8 cellular contexts compared by ENCODE assay signal in the genomic region with DNA sequence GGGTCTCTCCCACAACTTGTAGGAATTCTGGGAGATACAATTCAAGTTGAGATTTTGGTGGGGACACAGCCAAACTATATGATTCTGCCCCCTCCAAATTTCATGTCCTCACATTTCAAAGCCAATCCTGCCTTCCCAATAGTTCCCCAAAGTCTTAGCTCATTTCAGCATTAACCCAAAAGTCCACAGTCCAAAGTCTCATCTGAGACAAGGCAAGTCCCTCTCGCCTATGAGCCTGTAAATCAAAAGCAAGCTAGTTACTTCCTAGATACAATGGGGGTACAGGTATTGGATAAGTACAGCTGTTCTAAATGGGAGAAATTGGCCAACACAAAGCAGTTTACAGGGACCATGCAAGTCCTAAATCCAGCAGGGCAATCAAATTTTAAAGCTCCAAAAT. TPM values are rescaled to one million over a fixed set of nuclear protein-coding genes. Genes with fewer than 3 reads are reported as not detected.
DNase-seq lines count a peak whose midpoint lies in the region; ATAC-seq, FAIRE-seq and TF ChIP-seq lines count a peak whose summit lies in the region.
"Not testable (repeated sequence)": the region's sequence is repeated elsewhere in the genome, so short reads cannot be mapped to it uniquely, and the experiment has no call there.

No MANE protein-coding gene starts in this region.

- H3K36me3 Mint-ChIP-seq in CD8-positive, alpha-beta memory T cell; memory B cell; type B pancreatic cell: not testable (repeated sequence)
- peaks cover 25% of the 10 kb centered on the region for H3K36me3 Mint-ChIP-seq in activated CD8-positive, alpha-beta T cell treated with anti-CD3 and anti-CD28 coated beads, Interleukin-2, amount 10 ng/mL, durations not matched to agents 7 days and 5 days (ENCODE audit: low read depth)
- H3K36me3 Mint-ChIP-seq in activated naive CD8-positive, alpha-beta T cell treated with anti-CD3 and anti-CD28 coated beads, Interleukin-2, amount 10 ng/mL, durations not matched to agents 7 days and 5 days: peaks cover 17% of the 10 kb centered on the region
- peaks cover 14% of the 10 kb centered on the region for H3K36me3 Mint-ChIP-seq in endothelial cell (ENCODE audit: low read depth, unreplicated experiment)

- FAIRE-seq in small intestine (lab: Jason Lieb, UNC): not testable (repeated sequence)

- POLR2A ChIA-PET in CD8-positive, alpha-beta memory T cell (lab: Charles Lee): interaction anchor here (0.6 kb wide), 1 partner anchor 615 kb away, joined by 4 read pairs; no protein-coding TSS in a partner anchor
- POLR2A ChIA-PET in activated CD8-positive, alpha-beta T cell treated with anti-CD3 and anti-CD28 coated beads, Interleukin-2, amount 10 ng/mL, durations not matched to agents 7 days and 5 days (lab: Charles Lee): interaction anchor here (1.2 kb wide), 1 partner anchor 9 kb away, joined by 3 read pairs; a partner anchor contains a TSS
- POLR2A ChIA-PET in activated naive CD8-positive, alpha-beta T cell treated with anti-CD3 and anti-CD28 coated beads, Interleukin-2, amount 10 ng/mL, durations not matched to agents 7 days and 5 days (lab: Charles Lee): not testable (repeated sequence)

- peaks cover 34% of the 10 kb centered on the region for H3K4me1 ChIP-seq in CD8-positive, alpha-beta memory T cell (ENCODE audit: insufficient read depth, low read length)
- H3K4me1 ChIP-seq in liver (ENCODE audit: control insufficient read depth in 4 of 4, insufficient read depth in 4 of 4, low read length in 3 of 4): peaks cover 7 to 37% (median 31%) of the 10 kb centered on the region in 4 donors
- not testable (repeated sequence) for H3K4me1 ChIP-seq in small intestine (ENCODE audit: control insufficient read depth in 2 of 2, insufficient read depth in 1 of 2, low read depth in 1 of 2, low read length in 1 of 2)

- not testable (repeated sequence) for H3K9me3 Mint-ChIP-seq in CD8-positive, alpha-beta memory T cell; activated CD8-positive, alpha-beta T cell treated with anti-CD3 and anti-CD28 coated beads, Interleukin-2, amount 10 ng/mL, durations not matched to agents 7 days and 5 days (ENCODE audit: insufficient read depth); activated naive CD8-positive, alpha-beta T cell treated with anti-CD3 and anti-CD28 coated beads, Interleukin-2, amount 10 ng/mL, durations not matched to agents 7 days and 5 days; endothelial cell (ENCODE audit: unreplicated experiment); memory B cell; type B pancreatic cell

- CTCF ChIA-PET in CD8-positive, alpha-beta memory T cell (lab: Charles Lee): interaction anchor here (1.2 to 1.5 kb wide), 2 partner anchors 8 to 37 kb away, joined by 3 to 5 read pairs; no protein-coding TSS in a partner anchor
- CTCF ChIA-PET in activated CD8-positive, alpha-beta T cell treated with anti-CD3 and anti-CD28 coated beads, Interleukin-2, amount 10 ng/mL, durations not matched to agents 7 days and 5 days (lab: Charles Lee): interaction anchor here (0.8 to 1.7 kb wide), 5 partner anchors 9 to 458 kb away, joined by 3 to 5 read pairs (median 4); a partner anchor contains a TSS

- peaks cover 64 to 80% (median 77%) of the 10 kb centered on the region in 3 donors for H3K4me1 Mint-ChIP-seq in CD8-positive, alpha-beta memory T cell
- peaks cover 78% of the 10 kb centered on the region for H3K4me1 Mint-ChIP-seq in activated CD8-positive, alpha-beta T cell treated with anti-CD3 and anti-CD28 coated beads, Interleukin-2, amount 10 ng/mL, durations not matched to agents 7 days and 5 days (ENCODE audit: low read depth)
- peaks cover 27% of the 10 kb centered on the region for H3K4me1 Mint-ChIP-seq in activated naive CD8-positive, alpha-beta T cell treated with anti-CD3 and anti-CD28 coated beads, Interleukin-2, amount 10 ng/mL, durations not matched to agents 7 days and 5 days
- H3K4me1 Mint-ChIP-seq in endothelial cell (ENCODE audit: unreplicated experiment) (peaks cover 25% of the 10 kb centered on the region), memory B cell (peaks cover 20% of the 10 kb centered on the region), type B pancreatic cell (ENCODE audit: unreplicated experiment) (peaks cover 20% of the 10 kb centered on the region)

- ATAC-seq in activated CD8-positive, alpha-beta T cell treated with anti-CD3 and anti-CD28 coated beads, Interleukin-2, amount 10 ng/mL, durations not matched to agents 7 days and 5 days; activated naive CD8-positive, alpha-beta T cell treated with anti-CD3 and anti-CD28 coated beads, Interleukin-2, amount 10 ng/mL, durations not matched to agents 7 days and 5 days (ENCODE audit: low read depth); memory B cell (ENCODE audit: low read depth): not testable (repeated sequence)

- not testable (repeated sequence) for H3K27me3 ChIP-seq in CD8-positive, alpha-beta memory T cell (ENCODE audit: insufficient read depth, low read length, poor library complexity, severe bottlenecking); liver (ENCODE audit: control insufficient read depth in 4 of 4, insufficient read depth in 4 of 4, low read length in 3 of 4); small intestine (ENCODE audit: control insufficient read depth in 2 of 2, insufficient read depth in 2 of 2, low read length in 2 of 2)

- TF ChIP-seq CTCF in endothelial cell (IDR thresholded peaks at IDR 0.05; ENCODE audit: unreplicated experiment); liver (IDR thresholded peaks at IDR 0.05; ENCODE audit: low read depth, low read length, missing input control); type B pancreatic cell (conservative IDR thresholded peaks at IDR 0.05): not testable (repeated sequence)

- peak overlapping the region in 2 of 7 donors; percentile 2 to 16 for H3K4me3 Mint-ChIP-seq in CD8-positive, alpha-beta memory T cell
- H3K4me3 Mint-ChIP-seq in activated CD8-positive, alpha-beta T cell treated with anti-CD3 and anti-CD28 coated beads, Interleukin-2, amount 10 ng/mL, durations not matched to agents 7 days and 5 days; activated naive CD8-positive, alpha-beta T cell treated with anti-CD3 and anti-CD28 coated beads, Interleukin-2, amount 10 ng/mL, durations not matched to agents 7 days and 5 days; memory B cell; type B pancreatic cell: not testable (repeated sequence)
- peak overlapping the region; percentile 25 for H3K4me3 Mint-ChIP-seq in endothelial cell (ENCODE audit: unreplicated experiment)

- WGBS in liver: 35% methylated on average over 1 of the region's 1 CpG
- 24 to 68% (median 62%) methylated on average over 1 of the region's 1 CpG for WGBS in small intestine, 3 donors

- TF ChIP-seq RAD21 in liver (IDR thresholded peaks at IDR 0.05): not testable (repeated sequence)

- H3K4me3 ChIP-seq in CD8-positive, alpha-beta memory T cell (ENCODE audit: low read length); liver (ENCODE audit: low read depth in 1 of 3, low read length in 3 of 3); small intestine (ENCODE audit: low read depth in 1 of 2, low read length in 2 of 2): not testable (repeated sequence)

- H3K36me3 ChIP-seq in CD8-positive, alpha-beta memory T cell (ENCODE audit: insufficient read depth, low read length); liver (ENCODE audit: control insufficient read depth in 4 of 4, insufficient read depth in 3 of 4, low read depth in 1 of 4, low read length in 3 of 4); small intestine (ENCODE audit: control insufficient read depth in 2 of 2, insufficient read depth in 2 of 2, low read length in 2 of 2): not testable (repeated sequence)

- not testable (repeated sequence) for H3K9ac ChIP-seq in liver (ENCODE audit: low read depth in 1 of 2, low read length in 2 of 2)

- H3K9me3 ChIP-seq in CD8-positive, alpha-beta memory T cell (ENCODE audit: low read length); liver (ENCODE audit: control insufficient read depth in 4 of 4, low read length in 3 of 4); small intestine (ENCODE audit: control insufficient read depth, low read depth): not testable (repeated sequence)

- H3K27ac Mint-ChIP-seq in CD8-positive, alpha-beta memory T cell: peak overlapping the region in 5 of 8 donors; percentile 43 to 66 (median 63)
- peak overlapping the region; percentile 44 for H3K27ac Mint-ChIP-seq in activated CD8-positive, alpha-beta T cell treated with anti-CD3 and anti-CD28 coated beads, Interleukin-2, amount 10 ng/mL, durations not matched to agents 7 days and 5 days
- peak overlapping the region; percentile 43 for H3K27ac Mint-ChIP-seq in activated naive CD8-positive, alpha-beta T cell treated with anti-CD3 and anti-CD28 coated beads, Interleukin-2, amount 10 ng/mL, durations not matched to agents 7 days and 5 days
- H3K27ac Mint-ChIP-seq in endothelial cell (ENCODE audit: unreplicated experiment): not testable (repeated sequence)
- H3K27ac Mint-ChIP-seq in memory B cell (peak overlapping the region; percentile 19), type B pancreatic cell (peak overlapping the region; percentile 68)

- not testable (repeated sequence) for DNase-seq in CD8-positive, alpha-beta memory T cell; activated CD8-positive, alpha-beta T cell treated with anti-CD3 and anti-CD28 coated beads, Interleukin-2, amount 10 ng/mL, durations not matched to agents 7 days and 5 days; activated naive CD8-positive, alpha-beta T cell treated with anti-CD3 and anti-CD28 coated beads, Interleukin-2, amount 10 ng/mL, durations not matched to agents 7 days and 5 days; endothelial cell (ENCODE audit: low spot score); memory B cell (ENCODE audit: low spot score in 2 of 2); type B pancreatic cell (ENCODE audit: extremely low spot score, unreplicated experiment)
- DNase-seq in small intestine: peak; percentile 18

- not testable (repeated sequence) for H3K27ac ChIP-seq in CD8-positive, alpha-beta memory T cell (ENCODE audit: low read depth, low read length); small intestine (ENCODE audit: low read depth in 1 of 2, low read length in 1 of 2)
- H3K27ac ChIP-seq in liver (ENCODE audit: low read depth in 1 of 2, low read length in 2 of 2): peak overlapping the region; percentile 87 to 95

- not testable (repeated sequence) for H3K27me3 Mint-ChIP-seq in CD8-positive, alpha-beta memory T cell; activated CD8-positive, alpha-beta T cell treated with anti-CD3 and anti-CD28 coated beads, Interleukin-2, amount 10 ng/mL, durations not matched to agents 7 days and 5 days (ENCODE audit: low read depth); activated naive CD8-positive, alpha-beta T cell treated with anti-CD3 and anti-CD28 coated beads, Interleukin-2, amount 10 ng/mL, durations not matched to agents 7 days and 5 days; endothelial cell (ENCODE audit: unreplicated experiment); memory B cell; type B pancreatic cell

RNA-seq across cellular contexts. Expression of a gene that starts 9.8 kb away (rescaled TPM):
- total RNA-seq in CD8-positive, alpha-beta memory T cell: 10 to 100 TPM; 30.0 to 31.5 TPM
- 55.6 TPM for polyA plus RNA-seq in CD8-positive, alpha-beta memory T cell
- 10 to 100 TPM; 54.0 to 56.8 TPM for total RNA-seq in activated CD8-positive, alpha-beta T cell treated with anti-CD3 and anti-CD28 coated beads, Interleukin-2, amount 10 ng/mL, durations not matched to agents 7 days and 5 days
- total RNA-seq in activated naive CD8-positive, alpha-beta T cell treated with anti-CD3 and anti-CD28 coated beads, Interleukin-2, amount 10 ng/mL, durations not matched to agents 7 days and 5 days: 10 to 100 TPM; 60.9 to 66.6 TPM
- total RNA-seq in endothelial cell (ENCODE audit: unreplicated experiment) (22.4 TPM), liver (10 to 100 TPM in 1 of 2 donors, 1 to 10 TPM in 1; 7.5 to 47.1 TPM), type B pancreatic cell (ENCODE audit: low replicate concordance) (35.4 and 84.8 TPM in 2 replicates)
- polyA plus RNA-seq in liver (10 to 100 TPM; 20.1 to 20.7 TPM), small intestine (10 to 100 TPM; 15.8 to 29.5 (median 20.0) TPM)
